In genomic region chr11:86414032-86414431, GRCh38 we compare ENCODE assay signal across 27 cellular contexts. TPM values are rescaled to one million over a fixed set of nuclear protein-coding genes. Genes with fewer than 3 reads are reported as not detected.
"Had no signal": no experiment of that assay in that cellular context is flagged by ENCODE, and none has a peak within 500 bp of the region (broad histone marks: within the 10 kb centered on the region; RNA-seq: fewer than 3 reads in every experiment).

No MANE protein-coding gene starts in this region.

- DNase-seq: colonic mucosa; effector CD8-positive, alpha-beta T cell; endodermal cell; erythroblast; gastrocnemius medialis; head of caudate nucleus; left cardiac atrium; left lung; mesendoderm; midbrain; naive thymus-derived CD4-positive, alpha-beta T cell; right lobe of liver; small intestine; stimulated activated CD4-positive, alpha-beta T cell treated with anti-CD3 and anti-CD28 coated beads, Interleukin-15, amount 100 ng/mL, for 24 hours; stimulated activated CD4-positive, alpha-beta T cell treated with anti-CD3 and anti-CD28 coated beads, Interleukin-2, amount 100 ng/mL, for 48 hours; stimulated activated naive B cell treated with anti-CD40 and anti-IgM and Interleukin-4, amounts not matched to agents 10 μg/mL and 1 μg/mL and 100 μg/mL, for 72 hours; upper lobe of left lung had no signal

- H3K4me1 Mint-ChIP-seq: nephron, neural progenitor cell had no signal

- H3K36me3 ChIP-seq: colonic mucosa, gastrocnemius medialis, left lung, neural progenitor cell, right lobe of liver, thoracic aorta, upper lobe of left lung had no signal

- H3K4me3 ChIP-seq: colonic mucosa, gastrocnemius medialis, left lung, neural progenitor cell, right lobe of liver, thoracic aorta, tibial nerve, upper lobe of left lung had no signal

- H3K4me3 Mint-ChIP-seq: dendritic cell treated with granulocyte-macrophage colony-stimulating factor and Interleukin-4, amounts not matched to agents 40 ng/mL and 50 ng/mL, for 4 days; endodermal cell; naive thymus-derived CD4-positive, alpha-beta T cell; nephron; neural progenitor cell; stimulated activated naive B cell treated with anti-CD40 and anti-IgM and Interleukin-4, amounts not matched to agents 10 μg/mL and 1 μg/mL and 100 μg/mL, for 72 hours; stimulated activated naive CD8-positive, alpha-beta T cell treated with anti-CD3 and anti-CD28 coated beads, Interleukin-15, Interleukin-2, amounts not matched to agents 100 ng/mL and 50 ng/mL, for 24 hours had no signal

- H3K36me3 Mint-ChIP-seq: neural progenitor cell had no signal

- H3K27me3 ChIP-seq: colonic mucosa, gastrocnemius medialis, left lung, neural progenitor cell, right lobe of liver, tibial nerve, upper lobe of left lung had no signal

- H3K27ac ChIP-seq: colonic mucosa, gastrocnemius medialis, left lung, neural progenitor cell, parathyroid adenoma, right lobe of liver, thoracic aorta, tibial nerve, upper lobe of left lung had no signal

- H3K27ac Mint-ChIP-seq: dendritic cell treated with granulocyte-macrophage colony-stimulating factor and Interleukin-4, amounts not matched to agents 40 ng/mL and 50 ng/mL, for 4 days; endodermal cell; naive thymus-derived CD4-positive, alpha-beta T cell; nephron; neural progenitor cell; progenitor cell of endocrine pancreas; stimulated activated naive B cell treated with anti-CD40 and anti-IgM and Interleukin-4, amounts not matched to agents 10 μg/mL and 1 μg/mL and 100 μg/mL, for 72 hours; stimulated activated naive CD8-positive, alpha-beta T cell treated with anti-CD3 and anti-CD28 coated beads, Interleukin-15, Interleukin-2, amounts not matched to agents 100 ng/mL and 50 ng/mL, for 24 hours had no signal

- H3K4me1 ChIP-seq: colonic mucosa, gastrocnemius medialis, left lung, neural progenitor cell, parathyroid adenoma, right lobe of liver, tibial nerve, upper lobe of left lung had no signal

- H3K9ac ChIP-seq: neural progenitor cell, parathyroid adenoma had no signal

- H3K9me3 Mint-ChIP-seq: dendritic cell treated with granulocyte-macrophage colony-stimulating factor and Interleukin-4, amounts not matched to agents 40 ng/mL and 50 ng/mL, for 4 days; endodermal cell; naive thymus-derived CD4-positive, alpha-beta T cell; nephron; neural progenitor cell; stimulated activated naive B cell treated with anti-CD40 and anti-IgM and Interleukin-4, amounts not matched to agents 10 μg/mL and 1 μg/mL and 100 μg/mL, for 72 hours; stimulated activated naive CD8-positive, alpha-beta T cell treated with anti-CD3 and anti-CD28 coated beads, Interleukin-15, Interleukin-2, amounts not matched to agents 100 ng/mL and 50 ng/mL, for 24 hours had no signal

- H3K27me3 Mint-ChIP-seq: dendritic cell treated with granulocyte-macrophage colony-stimulating factor and Interleukin-4, amounts not matched to agents 40 ng/mL and 50 ng/mL, for 4 days; naive thymus-derived CD4-positive, alpha-beta T cell; progenitor cell of endocrine pancreas; stimulated activated naive B cell treated with anti-CD40 and anti-IgM and Interleukin-4, amounts not matched to agents 10 μg/mL and 1 μg/mL and 100 μg/mL, for 72 hours; stimulated activated naive CD8-positive, alpha-beta T cell treated with anti-CD3 and anti-CD28 coated beads, Interleukin-15, Interleukin-2, amounts not matched to agents 100 ng/mL and 50 ng/mL, for 24 hours had no signal

- ATAC-seq: gastrocnemius medialis; left cardiac atrium; left lung; naive thymus-derived CD4-positive, alpha-beta T cell; right lobe of liver; stimulated activated naive B cell treated with anti-CD40 and anti-IgM and Interleukin-4, amounts not matched to agents 10 μg/mL and 1 μg/mL and 100 μg/mL, for 72 hours had no signal

- H3K4me2 ChIP-seq: neural progenitor cell had no signal

- FAIRE-seq: small intestine, urothelium cell line had no signal

- H3K79me2 ChIP-seq: parathyroid adenoma had no signal

- H2AFZ ChIP-seq: neural progenitor cell, parathyroid adenoma had no signal

- H3K9me3 ChIP-seq: colonic mucosa, gastrocnemius medialis, left lung, right lobe of liver, thoracic aorta, tibial nerve, upper lobe of left lung had no signal

RNA-seq across cellular contexts. Expression of gene CCDC81, which starts 39.3 kb away (rescaled TPM):
- total RNA-seq: kidney epithelial cell had no signal
